8 cellular contexts compared by ENCODE assay signal in the genomic region with DNA sequence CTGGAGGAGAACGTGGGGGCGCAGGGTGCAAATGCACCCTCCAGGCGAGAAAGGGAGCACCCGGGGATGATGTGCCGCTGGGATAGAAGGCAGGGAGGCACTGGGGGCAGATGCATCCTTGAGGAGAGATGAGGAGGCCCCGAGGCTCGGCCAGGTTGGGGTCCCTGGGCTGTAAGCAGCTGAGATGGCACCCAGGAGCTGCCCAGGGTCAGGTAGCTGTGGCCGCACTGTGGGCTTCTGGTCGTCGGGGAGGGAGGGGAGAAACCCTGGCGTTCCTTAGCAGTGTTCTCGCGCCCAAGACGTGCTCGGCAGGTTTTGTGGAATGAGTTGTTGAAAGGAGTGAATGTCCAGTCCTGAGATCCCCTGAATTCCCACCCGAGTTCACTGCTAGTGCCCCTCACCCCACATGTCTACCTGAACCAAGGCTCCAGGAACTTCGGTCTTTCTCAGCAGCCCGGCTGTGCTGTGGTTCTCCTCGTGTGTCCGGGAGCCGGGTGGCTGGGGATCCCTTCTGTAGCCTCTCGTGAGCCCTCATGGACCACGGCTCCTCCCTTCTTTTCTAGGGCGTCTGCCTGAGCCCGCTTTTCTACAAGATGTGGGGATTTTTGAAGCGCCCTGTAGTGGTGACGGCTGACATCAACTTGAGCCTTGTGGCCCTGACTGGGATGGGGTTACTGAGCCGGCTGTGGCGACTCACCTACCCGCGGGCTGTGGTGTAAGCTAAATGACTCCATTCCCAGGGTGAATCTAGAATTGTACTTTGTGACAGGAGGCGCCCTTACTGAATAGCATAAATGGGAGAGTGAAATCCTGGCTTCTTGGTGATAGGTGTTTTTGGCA. TPM values are rescaled to one million over a fixed set of nuclear protein-coding genes. Genes with fewer than 3 reads are reported as not detected.
DNase-seq lines count a peak whose midpoint lies in the region; ATAC-seq and TF ChIP-seq lines count a peak whose summit lies in the region.

No MANE protein-coding gene starts in this region.

- H3K9me3 ChIP-seq in prostate gland: no peaks in the 10 kb centered on the region

- H3K9me3 Mint-ChIP-seq in activated T-cell treated with anti-CD3 and anti-CD28 coated beads, Interleukin-2, amount 50 U/mL, for 24 hours: no peaks in the 10 kb centered on the region

- H3K4me1 ChIP-seq in prostate gland (replicated peaks): no peaks in the 10 kb centered on the region

- TF ChIP-seq POLR2A in NB4 (IDR thresholded peaks at IDR 0.05; ENCODE audit: extremely low read depth, insufficient read length): no peak
- TF ChIP-seq POLR2A in prostate gland (IDR thresholded peaks at IDR 0.05): no peak

- H3K27me3 ChIP-seq in prostate gland (replicated peaks; ENCODE audit: insufficient read depth): no peaks in the 10 kb centered on the region

- peak; percentile 44 for DNase-seq in GM10266 (ENCODE audit: extremely low spot score)
- peak; percentile 78 for DNase-seq in NB4 (ENCODE audit: low read depth)
- DNase-seq in activated T-cell treated with anti-CD3 and anti-CD28 coated beads, Interleukin-2, amount 50 U/mL, for 24 hours: peak; percentile 75
- DNase-seq in fibroblast of mammary gland (ENCODE audit: low read depth): peak; percentile 40
- DNase-seq in prostate gland (ENCODE audit: low spot score): no peak
- DNase-seq in GM19240 (ENCODE audit: insufficient read length, low spot score): no peak

- H3K4me3 ChIP-seq in NB4 (ENCODE audit: low read depth, low read length) (peak overlapping the region; percentile 73), fibroblast of mammary gland (ENCODE audit: control insufficient read depth, low read depth, low read length) (peak overlapping the region; percentile 68), prostate gland (peak overlapping the region; percentile 66 to 83)

- peaks cover 64% of the 10 kb centered on the region for H3K4me1 Mint-ChIP-seq in activated T-cell treated with anti-CD3 and anti-CD28 coated beads, Interleukin-2, amount 50 U/mL, for 24 hours (ENCODE audit: low read depth)

- peak overlapping the region; percentile 90 for H3K27ac Mint-ChIP-seq in activated T-cell treated with anti-CD3 and anti-CD28 coated beads, Interleukin-2, amount 50 U/mL, for 24 hours

- intact Hi-C loops in prostate gland (cut with DNase I): no loop called here

- H3K36me3 Mint-ChIP-seq in activated T-cell treated with anti-CD3 and anti-CD28 coated beads, Interleukin-2, amount 50 U/mL, for 24 hours (ENCODE audit: low read depth): peaks cover 64% of the 10 kb centered on the region

- 9% methylated on average over 32 of the region's 32 CpGs for WGBS in prostate gland

- H3K4me3 Mint-ChIP-seq in activated T-cell treated with anti-CD3 and anti-CD28 coated beads, Interleukin-2, amount 50 U/mL, for 24 hours: peak overlapping the region; percentile 93

- ATAC-seq in HG02571 (IDR thresholded peaks at IDR 0.05; ENCODE audit: unreplicated experiment) (no peak), HG03565 (IDR thresholded peaks at IDR 0.05; ENCODE audit: unreplicated experiment) (no peak)

- H3K36me3 ChIP-seq in prostate gland: no peaks in the 10 kb centered on the region

- H3K27ac ChIP-seq in prostate gland: peak overlapping the region; percentile 76 to 77

- TF ChIP-seq CTCF in GM10266 (IDR thresholded peaks at IDR 0.05; ENCODE audit: control insufficient read depth, insufficient read depth, low read depth, missing control alignments) (no peak), NB4 (IDR thresholded peaks at IDR 0.05; ENCODE audit: low read depth, low read length) (peak; percentile 9), fibroblast of mammary gland (conservative IDR thresholded peaks at IDR 0.05; ENCODE audit: control insufficient read depth, insufficient read depth, low read depth, low read length) (no peak), prostate gland (IDR thresholded peaks at IDR 0.05) (no peak)

- no peaks in the 10 kb centered on the region for H3K27me3 Mint-ChIP-seq in activated T-cell treated with anti-CD3 and anti-CD28 coated beads, Interleukin-2, amount 50 U/mL, for 24 hours

RNA-seq across cellular contexts. Expression of gene POMT1, which starts 1.1 kb away (rescaled TPM):
- 10 to 100 TPM; 36.5 to 59.5 TPM for total RNA-seq in prostate gland

RNA-seq across cellular contexts. Expression of gene UCK1, which starts 27.2 kb away (rescaled TPM):
- total RNA-seq in prostate gland: 10 to 100 TPM; 47.6 to 48.2 TPM

RNA-seq across cellular contexts. Expression of gene PRRT1B, which starts 41.5 kb away (rescaled TPM):
- total RNA-seq in prostate gland: 10 to 100 TPM in 1 of 2 donors, 1 to 10 TPM in 1; 3.7 to 25.4 TPM

Comparison
In these comparisons a context has a peak if more than half of its experiments do, and no peak if none do; other contexts are left out.
1. DNase-seq: peak in GM10266 (single experiment), NB4 (single experiment), activated T-cell treated with anti-CD3 and anti-CD28 coated beads, Interleukin-2, amount 50 U/mL, for 24 hours (single experiment) and fibroblast of mammary gland (single experiment); none in prostate gland (single experiment) and GM19240 (single experiment).
2. Peak in every context shown above with its lines, with median percentiles within 50 percentile points of each other: H3K4me3 ChIP-seq.